Comparison of ENCODE assay signal across 22 cellular contexts in the genomic region with DNA sequence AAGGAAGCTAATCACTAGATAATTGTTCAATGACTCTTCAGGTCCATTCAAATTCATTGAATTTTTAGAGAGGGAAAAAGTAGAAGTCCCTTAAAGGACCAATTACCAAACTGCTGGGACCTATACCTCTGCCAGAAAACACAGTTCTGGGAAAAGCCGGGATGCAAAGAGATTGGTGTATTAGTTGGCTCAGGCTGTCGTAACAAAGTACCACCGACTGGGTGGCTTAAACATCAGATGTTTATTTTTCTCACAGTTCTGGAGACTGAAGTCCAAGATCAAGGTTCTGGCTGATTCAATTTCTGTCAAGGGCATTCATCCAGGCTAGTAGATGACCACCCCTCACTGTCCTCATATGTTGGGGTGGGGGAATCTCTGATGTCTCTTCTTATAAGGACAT.
"Had no signal": no experiment of that assay in that cellular context is flagged by ENCODE, and none has a peak within 500 bp of the region (broad histone marks: within the 10 kb centered on the region; RNA-seq: fewer than 3 reads in every experiment).

No MANE protein-coding gene starts in this region.

- H3K27ac Mint-ChIP-seq: effector memory CD8-positive, alpha-beta T cell; immature natural killer cell; mesothelial cell of epicardium had no signal

- ATAC-seq: effector memory CD8-positive, alpha-beta T cell; foreskin keratinocyte; gastroesophageal sphincter; heart left ventricle; left colon; left lung; left ventricle myocardium superior; lower lobe of right lung; mucosa of descending colon had no signal

- H3K27ac ChIP-seq: coronary artery, dorsolateral prefrontal cortex, esophagus muscularis mucosa, foreskin keratinocyte, gastroesophageal sphincter, heart left ventricle, hepatocyte, left lung, lower lobe of right lung had no signal

- H3K4me3 Mint-ChIP-seq: effector memory CD8-positive, alpha-beta T cell; immature natural killer cell; mesothelial cell of epicardium; naive B cell had no signal

- H3K4me1 ChIP-seq: esophagus muscularis mucosa, foreskin keratinocyte, gastroesophageal sphincter, heart left ventricle, left lung, lower lobe of right lung had no signal

- H3K4me1 Mint-ChIP-seq: immature natural killer cell had no signal

- H3K27me3 ChIP-seq: dorsolateral prefrontal cortex, esophagus muscularis mucosa, hepatocyte, left lung had no signal

- H3K9me3 Mint-ChIP-seq: effector memory CD8-positive, alpha-beta T cell; mesothelial cell of epicardium had no signal

- H3K36me3 Mint-ChIP-seq: immature natural killer cell, mesothelial cell of epicardium had no signal

- H3K4me3 ChIP-seq: coronary artery, dorsolateral prefrontal cortex, esophagus muscularis mucosa, gastroesophageal sphincter, heart left ventricle, hepatocyte, left lung, lower lobe of right lung, mucosa of descending colon had no signal

- H3K36me3 ChIP-seq: esophagus muscularis mucosa, gastroesophageal sphincter, heart left ventricle, left lung, lower lobe of right lung had no signal

- DNase-seq: dermis blood vessel endothelial cell; dorsolateral prefrontal cortex; effector CD8-positive, alpha-beta T cell; effector memory CD8-positive, alpha-beta T cell; foreskin keratinocyte; heart left ventricle; hypothalamus; immature natural killer cell; kidney; kidney glomerular epithelial cell; left colon; left lung; left ventricle myocardium superior; lower lobe of right lung; mesenchymal stem cell; mucosa of descending colon; naive B cell had no signal

- H3K9me3 ChIP-seq: esophagus muscularis mucosa, gastroesophageal sphincter, heart left ventricle, left lung, lower lobe of right lung, mucosa of descending colon had no signal
